ENCODE assay signal across 14 cellular contexts in genomic region chr10:112510384-112510783, GRCh38.
"Had no signal": no experiment of that assay in that cellular context is flagged by ENCODE, and none has a peak within 500 bp of the region (broad histone marks: within the 10 kb centered on the region; RNA-seq: fewer than 3 reads in every experiment).

No MANE protein-coding gene starts in this region.

- H3K9me3 Mint-ChIP-seq: central memory CD8-positive, alpha-beta T cell had no signal

- H3K4me3 Mint-ChIP-seq: brain; central memory CD8-positive, alpha-beta T cell; T-cell had no signal

- ATAC-seq: heart left ventricle, left colon, T-cell had no signal

- H3K27ac Mint-ChIP-seq: brain, T-cell had no signal

- DNase-seq: activated CD4-positive, alpha-beta T cell treated with anti-CD3 and anti-CD28 coated beads, Interleukin-2, amount 50 U/mL, for 1 hour; activated naive CD4-positive, alpha-beta T cell; amygdala; cortex of kidney; effector CD8-positive, alpha-beta T cell; heart left ventricle; left colon; midbrain; substantia nigra; T-cell; T1000; trophoblast cell had no signal

- H3K27me3 Mint-ChIP-seq: brain; central memory CD8-positive, alpha-beta T cell; T-cell had no signal
